ENCODE assay signal across 8 cellular contexts in the genomic region with DNA sequence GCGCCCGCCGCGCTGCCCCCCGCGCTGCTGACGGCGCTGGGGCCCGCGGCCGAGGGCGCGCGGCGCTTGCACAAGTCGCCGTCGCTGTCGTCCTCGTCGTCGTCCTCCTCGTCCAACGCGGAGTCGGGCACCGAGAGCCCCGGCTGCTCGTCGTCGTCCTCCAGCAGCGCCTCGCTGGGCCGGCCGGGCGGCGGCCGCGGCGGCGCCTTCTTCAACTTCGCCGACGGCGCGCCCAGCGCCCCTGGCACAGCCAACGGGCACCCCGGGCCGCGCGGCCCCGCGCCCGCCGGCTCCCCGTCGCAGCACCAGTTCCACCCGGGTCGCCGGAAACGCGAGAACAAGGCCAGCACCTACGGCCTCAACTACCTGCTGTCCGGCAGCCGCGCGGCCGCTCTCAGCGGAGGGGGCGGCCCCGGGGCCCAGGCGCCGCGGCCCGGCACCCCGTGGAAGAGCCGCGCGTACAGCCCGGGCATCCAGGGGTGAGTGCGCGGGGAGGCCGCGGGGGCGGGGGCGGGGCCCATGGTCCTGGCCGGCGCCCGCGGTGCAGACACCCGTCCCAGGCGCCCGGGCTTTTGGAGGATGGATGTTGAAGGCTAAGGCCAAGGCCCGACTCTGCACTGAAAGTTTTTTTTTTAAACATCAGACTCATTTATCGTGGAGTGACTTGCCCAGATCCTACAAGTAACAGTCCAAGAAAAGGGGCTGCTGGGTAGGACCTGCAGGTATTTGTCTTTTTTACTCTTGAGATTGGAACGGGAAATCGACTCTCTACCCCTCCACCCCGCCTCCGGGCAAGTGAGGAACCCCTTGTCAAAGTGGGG. TPM values are rescaled to one million over a fixed set of nuclear protein-coding genes. Genes with fewer than 3 reads are reported as not detected.
DNase-seq lines count a peak whose midpoint lies in the region; ATAC-seq and TF ChIP-seq lines count a peak whose summit lies in the region.

No MANE protein-coding gene starts in this region.

- H3K27ac ChIP-seq in right lobe of liver = peak overlapping the region; percentile 43 to 92 (median 65)
- H3K27ac ChIP-seq in thyroid gland = peak overlapping the region in 1 of 3 donors; percentile 45

- H3K9me3 ChIP-seq in right lobe of liver (no peaks in the 10 kb centered on the region), thyroid gland (no peaks in the 10 kb centered on the region)

- in situ Hi-C loops in T47D (cut with HindIII; ENCODE audit: low pct_unique_long_range_greater_than_20kb, low sequenced_read_pairs) = no loop called here

- TF ChIP-seq CTCF in right lobe of liver (IDR thresholded peaks at IDR 0.05) (no peak), thyroid gland (IDR thresholded peaks at IDR 0.05) (no peak)

- no peak for TF ChIP-seq POLR2A in right lobe of liver (IDR thresholded peaks at IDR 0.05)
- TF ChIP-seq POLR2A in thyroid gland (IDR thresholded peaks at IDR 0.05) = no peak

- H3K27me3 ChIP-seq in right lobe of liver (no peaks in the 10 kb centered on the region), thyroid gland (no peaks in the 10 kb centered on the region)

- DNase-seq in NCI-H748 (lab: John Stamatoyannopoulos, UW; ENCODE audit: unreplicated experiment) = peak; percentile 71
- no peak for DNase-seq in NCI-H748 treated with DMSO at 0.1 percent for 48 hours (lab: John Stamatoyannopoulos, UW)
- DNase-seq in RPMI8226 = peak; percentile 34
- DNase-seq in T47D (ENCODE audit: low read depth in 1 of 2, low spot score in 1 of 2) = peak; percentile 24 to 50
- peak in 1 of 3 donors; percentile 50 for DNase-seq in right lobe of liver
- peak; percentile 37 to 49 for DNase-seq in thyroid gland

- intact Hi-C loops in right lobe of liver (cut with DNase I) (no loop called here), thyroid gland (cut with DNase I) (loop anchor here (5.0 kb wide), 1 partner anchor 82 kb away; a partner anchor contains a TSS)

- peak overlapping the region; percentile 57 to 73 (median 61) for H3K4me3 ChIP-seq in right lobe of liver
- peak overlapping the region; percentile 38 to 59 (median 44) for H3K4me3 ChIP-seq in thyroid gland (replicated peaks in 1 of 3)

- ATAC-seq in right lobe of liver = peak; percentile 3 to 9 (median 6)
- no peak for ATAC-seq in GM19328 (IDR thresholded peaks at IDR 0.05; ENCODE audit: unreplicated experiment)
- ATAC-seq in HG02763 (IDR thresholded peaks at IDR 0.05; ENCODE audit: unreplicated experiment) = no peak

- H3K4me1 ChIP-seq in right lobe of liver = peaks cover 0 to 43% (median 13%) of the 10 kb centered on the region in 4 donors
- peaks cover 31 to 44% of the 10 kb centered on the region in 2 donors for H3K4me1 ChIP-seq in thyroid gland

- 0% methylated on average over 8 of the region's 100 CpGs for WGBS in right lobe of liver (ENCODE audit: insufficient coverage, low coverage, low lambda C conversion rate, missing lambda C conversion rate)
- WGBS in thyroid gland, 2 donors = 1 to 2% methylated on average over 6 to 8 of the region's 100 CpGs

- H3K36me3 ChIP-seq in right lobe of liver = no peaks in the 10 kb centered on the region
- H3K36me3 ChIP-seq in thyroid gland = no peaks in the 10 kb centered on the region

RNA-seq across cellular contexts. Expression of a gene that starts 1.2 kb away (rescaled TPM):
- total RNA-seq in right lobe of liver (10 to 100 TPM in 4 of 6 experiments, 1 to 10 TPM in 2; 8.5 to 23.1 (median 13.2) TPM), thyroid gland (10 to 100 TPM; 19.8 to 41.2 (median 29.4) TPM)

Comparison
In these comparisons a context has a peak if more than half of its experiments do, and no peak if none do; other contexts are left out.
1. ATAC-seq: peak in right lobe of liver (4 of 4); none in GM19328 (single experiment) and HG02763 (single experiment).